ENCODE assay signal across 8 cellular contexts in the genomic region with DNA sequence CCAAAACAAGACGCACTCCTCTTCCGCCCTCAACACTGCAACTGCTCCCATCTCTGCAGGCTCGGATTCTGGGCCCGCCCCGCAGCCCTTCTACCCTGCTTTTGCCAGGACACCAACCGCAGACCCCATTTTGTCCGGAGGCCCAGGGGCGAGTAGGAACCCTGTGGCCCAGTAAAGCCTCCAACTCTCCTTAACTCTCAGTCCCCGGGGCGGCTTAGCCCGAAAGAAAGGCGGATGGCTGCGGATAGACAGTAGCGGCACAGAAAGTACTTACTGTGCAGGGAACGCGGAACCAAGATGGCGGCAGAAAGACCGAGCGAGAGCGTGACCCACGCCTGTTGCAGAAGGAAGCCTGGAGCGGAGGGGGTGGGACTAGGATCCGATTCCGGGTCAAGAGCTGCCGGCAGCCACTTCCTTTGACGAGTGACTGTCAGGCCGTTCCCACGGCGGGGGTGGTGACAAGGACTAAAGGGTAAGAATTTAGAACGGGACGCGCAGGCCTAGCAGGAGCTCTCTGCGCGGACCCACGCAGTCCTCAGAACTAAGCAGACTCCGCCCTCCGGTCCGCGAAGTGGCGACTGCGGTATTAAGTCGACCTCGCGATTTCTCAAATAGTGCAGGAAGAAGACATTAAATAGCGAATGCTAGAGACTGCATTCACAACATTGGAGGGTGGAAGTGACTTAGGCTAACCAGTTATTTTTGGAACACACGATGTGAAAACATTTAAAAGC. TPM values are rescaled to one million over a fixed set of nuclear protein-coding genes. Genes with fewer than 3 reads are reported as not detected.
DNase-seq lines count a peak whose midpoint lies in the region; ATAC-seq and TF ChIP-seq lines count a peak whose summit lies in the region.

A gene (minus strand): TSS at position 311 of the 734 bp plus-strand sequence. CDS start 778 bp downstream, outside the sequence.

- peak within 1 kb of the TSS; percentile 66 for H3K18ac ChIP-seq in trophoblast cell (ENCODE audit: low read length)

- TF ChIP-seq CTCF in GM12875 (IDR thresholded peaks at IDR 0.05; ENCODE audit: borderline replicate concordance, insufficient read depth, low read depth, low read length) (no peak), cardiac muscle cell (IDR thresholded peaks at IDR 0.05; ENCODE audit: low read depth, low read length) (no peak), transverse colon (IDR thresholded peaks at IDR 0.05) (no peak)

- intact Hi-C loops in transverse colon (cut with DNase I; ENCODE audit: low total_unique reads) = loop anchor here (2.0 to 10.0 kb wide), 2 partner anchors 36 to 90 kb away; a partner anchor contains a TSS

- H3K27me3 ChIP-seq in adipocyte (replicated peaks; ENCODE audit: control insufficient read depth, insufficient read depth, low read length) (no peaks in the 10 kb centered on the region), cardiac muscle cell (no peaks in the 10 kb centered on the region), trophoblast cell (ENCODE audit: insufficient read depth, low read length) (no peaks in the 10 kb centered on the region), transverse colon (no peaks in the 10 kb centered on the region)

- H3K27ac ChIP-seq in cardiac muscle cell (peak within 1 kb of the TSS; percentile 98), trophoblast cell (ENCODE audit: low read depth, low read length) (peak within 1 kb of the TSS; percentile 85), transverse colon (peak within 1 kb of the TSS; percentile 90 to 91 (median 91))

- peak within 1 kb of the TSS; percentile 77 for H2AK5ac ChIP-seq in trophoblast cell (ENCODE audit: low read length)

- TF ChIP-seq POLR2A in transverse colon (IDR thresholded peaks at IDR 0.05) = peak; percentile 98

- H4K8ac ChIP-seq in trophoblast cell (ENCODE audit: low read depth, low read length) = peak within 1 kb of the TSS; percentile 94

- peak within 1 kb of the TSS; percentile 82 for H4K12ac ChIP-seq in trophoblast cell (ENCODE audit: low read depth, low read length)

- H3K4me2 ChIP-seq in trophoblast cell (ENCODE audit: low read length) = peak within 1 kb of the TSS; percentile 93

- H2BK120ac ChIP-seq in trophoblast cell (ENCODE audit: insufficient read depth, low read length, poor library complexity) = peak within 1 kb of the TSS; percentile 61

- H3K4ac ChIP-seq in trophoblast cell (ENCODE audit: low read depth, low read length) = peak within 1 kb of the TSS; percentile 92

- H3K9me3 ChIP-seq in adipocyte (ENCODE audit: control insufficient read depth, low read length) = no peaks in the 10 kb centered on the region
- H3K9me3 ChIP-seq in cardiac muscle cell (ENCODE audit: low read depth) = no peaks in the 10 kb centered on the region
- no peaks in the 10 kb centered on the region for H3K9me3 ChIP-seq in trophoblast cell (ENCODE audit: insufficient read depth, low read depth, low read length)
- H3K9me3 ChIP-seq in transverse colon = no peaks in the 10 kb centered on the region

- no peak within 1 kb of the TSS for H2BK12ac ChIP-seq in trophoblast cell (ENCODE audit: low read length)

- H3K79me2 ChIP-seq in trophoblast cell (ENCODE audit: control insufficient read depth, insufficient read depth, low read length, poor library complexity) = peaks cover 27% of the 10 kb centered on the region

- TF ChIP-seq EP300 in transverse colon (IDR thresholded peaks at IDR 0.05; ENCODE audit: low read depth) = no peak

- H3K23ac ChIP-seq in trophoblast cell (ENCODE audit: low read length) = peak within 1 kb of the TSS; percentile 14

- peak within 1 kb of the TSS; percentile 78 for H3K14ac ChIP-seq in trophoblast cell (ENCODE audit: low read length)

- DNase-seq in NCI-H1436 (lab: John Stamatoyannopoulos, UW) (peak; percentile 92), T follicular helper cell (ENCODE audit: low read depth) (peak; percentile 96), adipocyte (ENCODE audit: low read depth) (peak; percentile 99), cardiac muscle cell (ENCODE audit: low read depth in 1 of 2, low spot score in 1 of 2) (peak; percentile 99), trophoblast cell (peak; percentile 99), transverse colon (peak; percentile 99)

- no CpG with 5 or more reads among the region's 46 CpGs for WGBS in trophoblast cell (ENCODE audit: extremely low coverage, insufficient coverage, insufficient read length)
- 1% methylated on average over 46 of the region's 46 CpGs; no CpG with 5 or more reads in 1 of the 2 donors for WGBS in transverse colon (ENCODE audit: low coverage in 1 of 2), 2 donors

- peak; percentile 97 for ATAC-seq in HG02798 (IDR thresholded peaks at IDR 0.05; ENCODE audit: poor library complexity, unreplicated experiment)

- peaks cover 14% of the 10 kb centered on the region for H3K79me1 ChIP-seq in trophoblast cell (ENCODE audit: low read length)

- peaks cover 25% of the 10 kb centered on the region for H3K36me3 ChIP-seq in adipocyte (ENCODE audit: control insufficient read depth, insufficient read depth, low read length, severe bottlenecking)
- H3K36me3 ChIP-seq in cardiac muscle cell = peaks cover 10% of the 10 kb centered on the region
- H3K36me3 ChIP-seq in trophoblast cell (ENCODE audit: control insufficient read depth in 1 of 2, insufficient read depth in 2 of 2, low read length in 2 of 2) = peaks cover 10 to 16% of the 10 kb centered on the region in 2 experiments
- no peaks in the 10 kb centered on the region for H3K36me3 ChIP-seq in transverse colon

- H2AFZ ChIP-seq in trophoblast cell (ENCODE audit: insufficient read depth, low read length, poor library complexity) = peak within 1 kb of the TSS; percentile 58

- peak within 1 kb of the TSS; percentile 84 for H2BK5ac ChIP-seq in trophoblast cell (ENCODE audit: low read depth, low read length, poor library complexity)

- in situ Hi-C loops in transverse colon (cut with MboI; ENCODE audit: low pct_ligation_motif_present in 1 of 4, low pct_unique_long_range_greater_than_20kb in 1 of 4, low sequenced_read_pairs in 3 of 4) = no loop called here

- peak within 1 kb of the TSS; percentile 97 for H4K91ac ChIP-seq in trophoblast cell (ENCODE audit: low read depth, low read length)

- H3K9ac ChIP-seq in adipocyte (ENCODE audit: low read length) (peak within 1 kb of the TSS; percentile 100), trophoblast cell (ENCODE audit: low read length) (peak within 1 kb of the TSS; percentile 97)

- H3K4me3 ChIP-seq in GM12875 (ENCODE audit: low read depth, low read length) (peak within 1 kb of the TSS; percentile 99), adipocyte (ENCODE audit: low read length) (peak within 1 kb of the TSS; percentile 98), cardiac muscle cell (peak within 1 kb of the TSS; percentile 86), trophoblast cell (ENCODE audit: low read depth, low read length) (peak within 1 kb of the TSS; percentile 87), transverse colon (peak within 1 kb of the TSS; percentile 65 to 83 (median 68))

- peaks cover 42% of the 10 kb centered on the region for H3K4me1 ChIP-seq in adipocyte (ENCODE audit: control insufficient read depth, insufficient read depth, low read length)
- peaks cover 38% of the 10 kb centered on the region for H3K4me1 ChIP-seq in cardiac muscle cell (ENCODE audit: low read depth)
- H3K4me1 ChIP-seq in trophoblast cell (ENCODE audit: control insufficient read depth in 1 of 2, insufficient read depth in 2 of 2, low read length in 2 of 2) = peaks cover 14 to 18% of the 10 kb centered on the region in 2 experiments
- H3K4me1 ChIP-seq in transverse colon = peaks cover 22 to 46% (median 41%) of the 10 kb centered on the region in 4 donors

RNA-seq across cellular contexts. Expression of the gene that starts here (rescaled TPM):
- total RNA-seq in cardiac muscle cell = 916 and 1,196 TPM in 2 replicates
- 871 and 891 TPM in 2 replicates for polyA plus RNA-seq in cardiac muscle cell
- polyA plus RNA-seq in trophoblast cell (2013) = 1,910 and 1,942 TPM in 2 replicates
- total RNA-seq in transverse colon = 1,000 to 10,000 TPM in 1 of 4 donors, 100 to 1,000 TPM in 3; 187 to 1,049 (median 756) TPM

Comparison
In these comparisons a context has a peak if more than half of its experiments do, and no peak if none do; other contexts are left out.
1. Peak in every context shown above with its lines: DNase-seq, ATAC-seq, H3K4me3 ChIP-seq and H3K27ac ChIP-seq.